Comparison of ENCODE assay signal across 8 cellular contexts in the genomic region with DNA sequence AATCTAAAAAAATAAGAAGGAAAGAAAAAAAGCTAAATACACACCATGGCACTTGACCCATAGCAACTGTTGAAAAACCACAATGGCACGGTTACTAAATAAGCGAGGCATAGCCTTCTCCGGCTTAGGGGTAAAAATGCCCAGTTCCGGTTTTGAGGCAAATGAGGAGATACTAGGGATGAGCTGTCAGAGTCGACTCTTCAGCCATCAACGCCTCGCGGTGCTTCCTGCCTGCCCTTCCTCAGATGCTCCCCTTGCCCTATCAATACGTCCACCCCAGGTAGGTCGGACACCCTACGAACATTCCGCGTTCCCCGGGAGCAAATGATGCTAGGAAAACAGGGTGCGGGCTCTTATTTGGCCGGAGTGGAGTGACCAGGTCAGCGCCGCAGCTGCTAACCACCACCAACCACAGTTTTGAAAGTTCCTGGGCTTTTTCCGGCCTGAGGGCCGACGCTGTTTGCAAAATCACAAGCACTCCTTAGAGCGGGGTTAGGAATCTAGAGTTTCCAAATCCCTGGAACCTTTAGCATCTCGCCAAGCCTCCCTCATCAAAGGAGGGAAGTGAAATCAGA.
DNase-seq lines count a peak whose midpoint lies in the region; ATAC-seq and TF ChIP-seq lines count a peak whose summit lies in the region.

No MANE protein-coding gene starts in this region.

- peaks cover 41% of the 10 kb centered on the region for H3K36me3 Mint-ChIP-seq in activated naive CD8-positive, alpha-beta T cell treated with anti-CD3 and anti-CD28 coated beads, Interleukin-2, amount 50 U/mL, for 24 hours (ENCODE audit: low read depth)

- peaks cover 51% of the 10 kb centered on the region for H3K4me1 Mint-ChIP-seq in activated naive CD8-positive, alpha-beta T cell treated with anti-CD3 and anti-CD28 coated beads, Interleukin-2, amount 50 U/mL, for 24 hours

- H3K27ac Mint-ChIP-seq in activated naive CD8-positive, alpha-beta T cell treated with anti-CD3 and anti-CD28 coated beads, Interleukin-2, amount 50 U/mL, for 24 hours = peak overlapping the region; percentile 89

- H3K4me3 Mint-ChIP-seq in activated naive CD8-positive, alpha-beta T cell treated with anti-CD3 and anti-CD28 coated beads, Interleukin-2, amount 50 U/mL, for 24 hours = peak overlapping the region; percentile 94

- DNase-seq in AG10803 (ENCODE audit: low read depth) (peak; percentile 62), NOMO-1 (lab: John Stamatoyannopoulos, UW; ENCODE audit: unreplicated experiment in 2 of 2) (peak; percentile 30 to 55), hepatic stellate cell (ENCODE audit: low spot score) (peak; percentile 68), retinal pigment epithelial cell (ENCODE audit: low read depth) (no peak), DMS114 treated with DMSO at 0.1 percent for 48 hours (lab: John Stamatoyannopoulos, UW; ENCODE audit: unreplicated experiment) (no peak)
- peak; percentile 34 for DNase-seq in activated naive CD8-positive, alpha-beta T cell treated with anti-CD3 and anti-CD28 coated beads, Interleukin-2, amount 50 U/mL, for 24 hours

- peak; percentile 20 for ATAC-seq in GM18502 (IDR thresholded peaks at IDR 0.05; ENCODE audit: poor library complexity, unreplicated experiment)
- ATAC-seq in activated naive CD8-positive, alpha-beta T cell treated with anti-CD3 and anti-CD28 coated beads, Interleukin-2, amount 50 U/mL, for 24 hours = no peak
- ATAC-seq in GM18520 (IDR thresholded peaks at IDR 0.05; ENCODE audit: unreplicated experiment) = no peak

- H3K4me3 ChIP-seq in AG10803 (ENCODE audit: low read length) = peak overlapping the region; percentile 91
- peak overlapping the region; percentile 82 for H3K4me3 ChIP-seq in retinal pigment epithelial cell (ENCODE audit: low read length)

- no peaks in the 10 kb centered on the region for H3K27me3 Mint-ChIP-seq in activated naive CD8-positive, alpha-beta T cell treated with anti-CD3 and anti-CD28 coated beads, Interleukin-2, amount 50 U/mL, for 24 hours

- H3K9me3 Mint-ChIP-seq in activated naive CD8-positive, alpha-beta T cell treated with anti-CD3 and anti-CD28 coated beads, Interleukin-2, amount 50 U/mL, for 24 hours = no peaks in the 10 kb centered on the region

- no peak for TF ChIP-seq CTCF in AG10803 (conservative IDR thresholded peaks at IDR 0.05; ENCODE audit: low read length)
- TF ChIP-seq CTCF in retinal pigment epithelial cell (conservative IDR thresholded peaks at IDR 0.05; ENCODE audit: low read depth, low read length) = no peak

Comparison
In these comparisons a context has a peak if more than half of its experiments do, and no peak if none do; other contexts are left out.
1. DNase-seq: peak in AG10803 (single experiment), NOMO-1 (2 of 2), activated naive CD8-positive, alpha-beta T cell treated with anti-CD3 and anti-CD28 coated beads, Interleukin-2, amount 50 U/mL, for 24 hours (single experiment) and hepatic stellate cell (single experiment); none in retinal pigment epithelial cell (single experiment) and DMS114 treated with DMSO at 0.1 percent for 48 hours (single experiment).